25 cellular contexts compared by ENCODE assay signal in the genomic region with DNA sequence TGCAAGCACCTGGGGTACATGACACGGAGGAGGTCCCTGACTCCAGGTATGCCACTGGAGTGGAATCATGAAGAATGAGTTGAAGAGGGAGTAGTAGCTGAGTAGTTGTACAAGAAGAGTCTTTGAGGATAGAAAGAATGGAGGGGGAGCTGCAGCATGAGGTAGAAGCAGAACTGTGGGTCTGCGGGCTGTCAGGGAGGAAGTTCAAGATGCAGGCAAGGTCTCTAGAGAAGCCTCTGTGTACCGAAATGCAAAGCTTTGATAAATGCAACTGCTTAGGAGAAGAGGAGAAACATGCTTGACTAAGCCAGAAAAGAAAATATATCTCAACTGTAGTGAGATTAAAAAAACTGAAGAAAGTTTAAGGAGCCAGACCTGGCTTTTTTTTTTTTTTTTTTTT.
"Had no signal": no experiment of that assay in that cellular context is flagged by ENCODE, and none has a peak within 500 bp of the region (broad histone marks: within the 10 kb centered on the region; RNA-seq: fewer than 3 reads in every experiment).

No MANE protein-coding gene starts in this region.

- H3K4me3 ChIP-seq: adrenal gland, body of pancreas, colonic mucosa, left ventricle myocardium inferior, lung, right lobe of liver, testis had no signal

- H3K27me3 ChIP-seq: adrenal gland, body of pancreas, colonic mucosa, right lobe of liver, testis had no signal

- DNase-seq: activated CD4-positive, alpha-beta T cell treated with anti-CD3 and anti-CD28 coated beads for 36 hours; activated CD4-positive, CD25-positive, alpha-beta regulatory T cell; activated CD8-positive, alpha-beta memory T cell treated with anti-CD3 and anti-CD28 coated beads, Interleukin-2, amount 10 ng/mL, durations not matched to agents 7 days and 5 days; activated CD8-positive, alpha-beta T cell treated with anti-CD3 and anti-CD28 coated beads, Interleukin-2, amount 10 ng/mL, durations not matched to agents 7 days and 5 days; activated naive CD4-positive, alpha-beta T cell; activated T-cell treated with anti-CD3 and anti-CD28 coated beads, Interleukin-2, amount 50 U/mL, for 48 hours; adrenal gland; aorta; body of pancreas; colonic mucosa; effector CD8-positive, alpha-beta T cell; left ventricle myocardium inferior; mesendoderm; right lobe of liver; stimulated activated CD4-positive, alpha-beta T cell treated with anti-CD3 and anti-CD28 coated beads, Interleukin-2, amount 100 ng/mL, for 48 hours; stimulated activated naive CD4-positive, alpha-beta T cell treated with Interleukin-2 at 50 U/mL for 16 hours; testis; trophoblast cell had no signal

- H3K27ac ChIP-seq: adrenal gland, body of pancreas, colonic mucosa, epithelial cell of prostate, left ventricle myocardium inferior, right lobe of liver, testis had no signal

- H3K9me3 ChIP-seq: body of pancreas, colonic mucosa, right lobe of liver, testis had no signal

- FAIRE-seq: endometrium, frontal cortex, islet of Langerhans, urothelium cell line had no signal

- H3K4me1 ChIP-seq: adrenal gland, body of pancreas, colonic mucosa, left ventricle myocardium inferior, right lobe of liver, testis had no signal

- H3K36me3 ChIP-seq: adrenal gland, colonic mucosa had no signal

- ATAC-seq: activated CD4-positive, alpha-beta T cell treated with anti-CD3 and anti-CD28 coated beads for 36 hours; activated CD8-positive, alpha-beta memory T cell treated with anti-CD3 and anti-CD28 coated beads, Interleukin-2, amount 10 ng/mL, durations not matched to agents 7 days and 5 days; activated CD8-positive, alpha-beta T cell treated with anti-CD3 and anti-CD28 coated beads, Interleukin-2, amount 10 ng/mL, durations not matched to agents 7 days and 5 days; activated naive CD4-positive, alpha-beta T cell treated with anti-CD3 and anti-CD28 coated beads, Interleukin-2, amount 50 U/mL, for 72 hours; body of pancreas; right lobe of liver had no signal
